In the genomic region with DNA sequence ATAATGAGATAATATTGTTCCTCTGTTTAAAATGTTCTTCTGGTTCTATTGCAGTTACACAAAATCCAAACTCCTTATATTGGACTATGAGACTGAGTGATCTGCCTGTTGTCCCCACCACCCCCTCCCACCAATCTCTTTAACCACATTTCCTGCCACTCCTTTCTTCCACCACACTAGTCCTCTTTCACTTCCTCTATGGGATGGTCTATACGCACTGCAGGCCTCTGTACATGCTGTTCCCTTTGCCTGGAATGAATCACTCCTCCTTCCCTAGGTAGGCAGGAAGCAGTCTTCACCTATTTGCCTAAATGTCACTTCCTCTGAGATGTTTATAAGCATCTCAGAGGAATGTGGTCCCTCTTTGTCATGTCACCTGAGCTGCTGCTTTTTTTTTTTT, we compare ENCODE assay signal across 10 cellular contexts. TPM values are rescaled to one million over a fixed set of nuclear protein-coding genes. Genes with fewer than 3 reads are reported as not detected.
A peak's percentile ranks its signal among the peaks of the same experiment; 100 is the strongest.
DNase-seq lines count a peak whose midpoint lies in the region; ATAC-seq, FAIRE-seq and TF ChIP-seq lines count a peak whose summit lies in the region.
"Had no signal": no experiment of that assay in that cellular context is flagged by ENCODE, and none has a peak within 500 bp of the region (broad histone marks: within the 10 kb centered on the region; RNA-seq: fewer than 3 reads in every experiment).

No MANE protein-coding gene starts in this region.

- no peak for TF ChIP-seq EP300 in K562 (IDR thresholded peaks at IDR 0.05; ENCODE audit: low read length)
- no peak for TF ChIP-seq EP300 in ovary (IDR thresholded peaks at IDR 0.05)

- peak overlapping the region; percentile 32 for H3K4me3 Mint-ChIP-seq in activated CD4-positive, alpha-beta T cell treated with anti-CD3 and anti-CD28 coated beads for 36 hours
- peak overlapping the region; percentile 98 for H3K4me3 Mint-ChIP-seq in stimulated activated effector memory CD8-positive, alpha-beta T cell treated with anti-CD3 and anti-CD28 coated beads, Interleukin-12 subunit alpha, Interleukin-12 subunit beta, amount 100 ng/mL, for 72 hours

- peaks cover 16% of the 10 kb centered on the region for H4K20me1 ChIP-seq in K562 (replicated peaks; ENCODE audit: control insufficient read depth, insufficient read depth, low read length)

- H2AFZ ChIP-seq in K562 (ENCODE audit: low read depth, low read length) = no peak overlapping the region

- no peak for TF ChIP-seq RAD21 in K562 (CRISPR knock-in tag; conservative IDR thresholded peaks at IDR 0.05 in 1 of 2, IDR thresholded peaks at IDR 0.05 in 1 of 2)

- H3K4me3 ChIP-seq in K562 (no peak overlapping the region), ovary (no peak overlapping the region)

- in situ Hi-C loops in K562 (cut with MboI) = no loop called here

- 29% methylated on average over 1 of the region's 1 CpG for WGBS in K562 (ENCODE audit: insufficient coverage, low coverage, missing lambda C conversion rate)
- 74 to 86% (median 80%) methylated on average over 1 of the region's 1 CpG for WGBS in ovary, 3 donors

- H3K4me2 ChIP-seq in K562 (ENCODE audit: insufficient read depth, low read length) = no peak overlapping the region

- no peaks in the 10 kb centered on the region for H3K9me1 ChIP-seq in K562 (ENCODE audit: control insufficient read depth, insufficient read depth, low read length)

- CTCF ChIA-PET in activated CD4-positive, alpha-beta T cell treated with anti-CD3 and anti-CD28 coated beads for 36 hours (lab: Charles Lee) = interaction anchor here (0.7 to 1.1 kb wide), 2 partner anchors 9 to 10 kb away, joined by 3 to 4 read pairs; no protein-coding TSS in a partner anchor
- CTCF ChIA-PET in K562 (lab: Yijun Ruan, JAX; ENCODE audit: low intra/inter-chr PET ratio) = no interaction called here

- TF ChIP-seq CTCF in K562 (IDR thresholded peaks at IDR 0.05 in 2 of 3, conservative IDR thresholded peaks at IDR 0.05 in 1 of 3; ENCODE audit: insufficient read depth in 2 of 3, low read depth in 1 of 3, low read length in 3 of 3) (no peak), ovary (IDR thresholded peaks at IDR 0.05) (no peak)

- no peak overlapping the region for H3K9ac ChIP-seq in K562 (ENCODE audit: insufficient read depth in 1 of 2, low read depth in 2 of 2, low read length in 2 of 2)

- peak; percentile 22 for DNase-seq in activated CD4-positive, alpha-beta T cell treated with anti-CD3 and anti-CD28 coated beads for 36 hours
- DNase-seq in activated CD4-positive, alpha-beta T cell treated with anti-CD3 and anti-CD28 coated beads for 1 hour = no peak
- peak; percentile 90 for DNase-seq in NOMO-1 treated with DMSO at 0.1 percent for 48 hours (lab: John Stamatoyannopoulos, UW; ENCODE audit: unreplicated experiment)
- DNase-seq in K562 (ENCODE audit: extremely low read depth in 1 of 4, low spot score in 3 of 4) = peak in 2 of 4 experiments; percentile 27 to 41
- no peak for DNase-seq in stimulated activated effector memory CD8-positive, alpha-beta T cell treated with anti-CD3 and anti-CD28 coated beads, Interleukin-12 subunit alpha, Interleukin-12 subunit beta, amount 100 ng/mL, for 72 hours (ENCODE audit: low spot score in 2 of 2)
- no peak for DNase-seq in NCI-H2171 treated with DMSO at 0.1 percent for 48 hours (lab: John Stamatoyannopoulos, UW)
- DNase-seq in ovary = no peak
- DNase-seq: NCI-H1092 treated with DMSO at 0.1 percent for 48 hours had no signal

- ATAC-seq in activated CD4-positive, alpha-beta T cell treated with anti-CD3 and anti-CD28 coated beads for 36 hours = no peak
- ATAC-seq in K562 (no peak), GM21423 (IDR thresholded peaks at IDR 0.05; ENCODE audit: unreplicated experiment) (no peak)
- ATAC-seq in stimulated activated effector memory CD8-positive, alpha-beta T cell treated with anti-CD3 and anti-CD28 coated beads, Interleukin-12 subunit alpha, Interleukin-12 subunit beta, amount 100 ng/mL, for 72 hours = no peak

- H3K4me1 ChIP-seq in K562 (replicated peaks in 1 of 2; ENCODE audit: control insufficient read depth in 2 of 2, insufficient read depth in 2 of 2, low read length in 2 of 2) (peaks cover 22 to 29% of the 10 kb centered on the region in 2 experiments; a peak in 3 of 5 replicates), ovary (ENCODE audit: insufficient read depth) (peaks cover 3% of the 10 kb centered on the region)

- H3K9me3 ChIP-seq in K562 (replicated peaks; ENCODE audit: control insufficient read depth, insufficient read depth, low read depth, low read length) (no peaks in the 10 kb centered on the region), ovary (no peaks in the 10 kb centered on the region)

- H3K79me2 ChIP-seq in K562 (ENCODE audit: control insufficient read depth, insufficient read depth, low read length) = peaks cover 92% of the 10 kb centered on the region

- peak; percentile 11 for FAIRE-seq in K562 (lab: Jason Lieb, UNC)

- H3K4me1 Mint-ChIP-seq in activated CD4-positive, alpha-beta T cell treated with anti-CD3 and anti-CD28 coated beads for 36 hours = peaks cover 72% of the 10 kb centered on the region
- peaks cover 80% of the 10 kb centered on the region for H3K4me1 Mint-ChIP-seq in stimulated activated effector memory CD8-positive, alpha-beta T cell treated with anti-CD3 and anti-CD28 coated beads, Interleukin-12 subunit alpha, Interleukin-12 subunit beta, amount 100 ng/mL, for 72 hours

- H3K36me3 Mint-ChIP-seq in activated CD4-positive, alpha-beta T cell treated with anti-CD3 and anti-CD28 coated beads for 36 hours (ENCODE audit: low read depth) = peaks cover 65% of the 10 kb centered on the region
- peaks cover 95% of the 10 kb centered on the region for H3K36me3 Mint-ChIP-seq in stimulated activated effector memory CD8-positive, alpha-beta T cell treated with anti-CD3 and anti-CD28 coated beads, Interleukin-12 subunit alpha, Interleukin-12 subunit beta, amount 100 ng/mL, for 72 hours

- H3K36me3 ChIP-seq in K562 (ENCODE audit: control insufficient read depth, insufficient read depth, low read length) (peaks cover 48% of the 10 kb centered on the region; the same call in 2 of the 3 replicates), ovary (no peaks in the 10 kb centered on the region)

- H3K27me3 Mint-ChIP-seq in activated CD4-positive, alpha-beta T cell treated with anti-CD3 and anti-CD28 coated beads for 36 hours = no peaks in the 10 kb centered on the region

- H3K27ac Mint-ChIP-seq in activated CD4-positive, alpha-beta T cell treated with anti-CD3 and anti-CD28 coated beads for 36 hours = peak overlapping the region; percentile 34
- H3K27ac Mint-ChIP-seq in stimulated activated effector memory CD8-positive, alpha-beta T cell treated with anti-CD3 and anti-CD28 coated beads, Interleukin-12 subunit alpha, Interleukin-12 subunit beta, amount 100 ng/mL, for 72 hours = no peak overlapping the region

- H3K9me3 Mint-ChIP-seq in activated CD4-positive, alpha-beta T cell treated with anti-CD3 and anti-CD28 coated beads for 36 hours (ENCODE audit: low read depth) = no peaks in the 10 kb centered on the region
- no peaks in the 10 kb centered on the region for H3K9me3 Mint-ChIP-seq in stimulated activated effector memory CD8-positive, alpha-beta T cell treated with anti-CD3 and anti-CD28 coated beads, Interleukin-12 subunit alpha, Interleukin-12 subunit beta, amount 100 ng/mL, for 72 hours

- POLR2A ChIA-PET in activated CD4-positive, alpha-beta T cell treated with anti-CD3 and anti-CD28 coated beads for 36 hours (lab: Charles Lee) = no interaction called here
- POLR2A ChIA-PET in K562 (lab: Yijun Ruan, JAX) = no interaction called here

- no TSS peak for BruUV-seq in K562 (replicated peaks; lab: Mats Ljungman, UMichigan)

- intact Hi-C loops in activated CD4-positive, alpha-beta T cell treated with anti-CD3 and anti-CD28 coated beads for 36 hours (cut with DNase I, micrococcal nuclease) = loop anchor here (1.0 kb wide), 2 partner anchors 10 to 11 kb away; no protein-coding TSS in a partner anchor
- intact Hi-C loops in K562 (cut with micrococcal nuclease) (no loop called here), ovary (cut with DNase I) (no loop called here)

- H3K27me3 ChIP-seq in K562 (ENCODE audit: control insufficient read depth in 2 of 2, insufficient read depth in 2 of 2, low read length in 2 of 2) (no peaks in the 10 kb centered on the region), ovary (no peaks in the 10 kb centered on the region)

- no peak overlapping the region for H3K27ac ChIP-seq in K562 (ENCODE audit: extremely low read depth, low read depth, low read length)
- H3K27ac ChIP-seq in ovary = no peak overlapping the region
- H3K27ac ChIP-seq: 22Rv1 had no signal

- TF ChIP-seq POLR2A in K562 (conservative IDR thresholded peaks at IDR 0.05) (no peak), ovary (IDR thresholded peaks at IDR 0.05) (no peak)

RNA-seq across cellular contexts. Expression of a gene that starts 4.0 kb away (rescaled TPM):
- total RNA-seq in activated CD4-positive, alpha-beta T cell treated with anti-CD3 and anti-CD28 coated beads for 36 hours = 100 to 1,000 TPM in 1 of 2 experiments, 10 to 100 TPM in 1; 94.9 to 115 TPM
- total RNA-seq in K562 (2011; cell fraction: chromatin; rRNA removed; ENCODE audit: low replicate concordance) = 21.2 and 29.3 TPM in 2 replicates
- 13.3 and 13.7 TPM in 2 replicates for total RNA-seq in K562 (2011; cell fraction: nucleolus; rRNA removed)
- total RNA-seq in K562 (2011; cell fraction: nucleoplasm; rRNA removed) = 19.4 and 21.1 TPM in 2 replicates
- total RNA-seq in K562 (2014; rRNA removed) (30.0 and 37.6 TPM in 2 replicates), K562 (2014; rRNA removed; fragmentation: Illumina TruSeq; extraction: Trizol) (29.3 and 29.7 TPM in 2 replicates), K562 (2015; rRNA removed; fragmentation: Illumina TruSeq; extraction: Trizol) (22.4 and 24.6 TPM in 2 replicates), K562 (2021) (55.9 and 58.3 TPM in 2 replicates), ovary (10 to 100 TPM; 21.6 to 44.8 (median 35.6) TPM)
- polyA plus RNA-seq in K562 (2011; rRNA removed) (45.5 and 48.2 TPM in 2 replicates), K562 (2014; fragmentation: Illumina TruSeq; extraction: Trizol) (41.4 and 42.3 TPM in 2 replicates), K562 (2014; fragmentation: Nextera tagmentation; extraction: Ambion mirVana) (10 to 100 TPM in 1 of 2 experiments, 1 to 10 TPM in 1; 7.5 to 10.9 TPM), K562 (2014; rRNA removed) (45.0 and 52.7 TPM in 2 replicates), ovary (10 to 100 TPM; 24.3 to 32.8 TPM)
- polyA plus RNA-seq in K562 (2011; cell fraction: cytosol; rRNA removed) = 31.5 and 44.6 TPM in 2 replicates
- polyA plus RNA-seq in K562 (2011; cell fraction: nucleus; rRNA removed) = 18.0 and 20.6 TPM in 2 replicates
- polyA plus RNA-seq in K562 (2012) = 44.7 and 48.5 TPM in 2 replicates
- 24.3 and 25.8 TPM in 2 replicates for polyA minus RNA-seq in K562 (2011; rRNA and poly(A)+ RNA removed)
- 17.0 and 20.3 TPM in 2 replicates for polyA minus RNA-seq in K562 (2011; cell fraction: cytosol; rRNA and poly(A)+ RNA removed)
- polyA minus RNA-seq in K562 (2011; cell fraction: nucleus; rRNA and poly(A)+ RNA removed) = 6.5 and 10.6 TPM in 2 replicates

RNA-seq across cellular contexts. Expression of a gene that starts 34.2 kb away (rescaled TPM):
- 10 to 100 TPM; 49.9 to 50.8 TPM for total RNA-seq in activated CD4-positive, alpha-beta T cell treated with anti-CD3 and anti-CD28 coated beads for 36 hours
- total RNA-seq in K562 (2011; cell fraction: chromatin; rRNA removed; ENCODE audit: low replicate concordance) = 21.9 and 44.7 TPM in 2 replicates
- 15.3 and 17.0 TPM in 2 replicates for total RNA-seq in K562 (2011; cell fraction: nucleolus; rRNA removed)
- total RNA-seq in K562 (2011; cell fraction: nucleoplasm; rRNA removed) = 25.1 and 31.1 TPM in 2 replicates
- total RNA-seq in K562 (2014; rRNA removed) (29.9 and 31.1 TPM in 2 replicates), K562 (2014; rRNA removed; fragmentation: Illumina TruSeq; extraction: Trizol) (45.8 and 64.9 TPM in 2 replicates), K562 (2015; rRNA removed; fragmentation: Illumina TruSeq; extraction: Trizol) (40.4 and 41.9 TPM in 2 replicates), K562 (2021) (27.4 and 28.0 TPM in 2 replicates), ovary (10 to 100 TPM in 1 of 7 donors, 1 to 10 TPM in 6; 5.5 to 12.6 (median 8.3) TPM)
- polyA plus RNA-seq in K562 (2011; rRNA removed) (15.2 and 22.9 TPM in 2 replicates), K562 (2014; fragmentation: Illumina TruSeq; extraction: Trizol) (61.4 and 62.1 TPM in 2 replicates), K562 (2014; fragmentation: Nextera tagmentation; extraction: Ambion mirVana) (10 to 100 TPM; 55.6 to 58.9 TPM), K562 (2014; rRNA removed) (25.7 and 42.0 TPM in 2 replicates), ovary (1 to 10 TPM; 4.5 to 7.6 TPM)
- 5.1 and 8.0 TPM in 2 replicates for polyA plus RNA-seq in K562 (2011; cell fraction: cytosol; rRNA removed)
- 6.7 and 7.4 TPM in 2 replicates for polyA plus RNA-seq in K562 (2011; cell fraction: nucleus; rRNA removed)
- polyA plus RNA-seq in K562 (2012) = 23.8 and 27.9 TPM in 2 replicates
- 37.5 and 43.0 TPM in 2 replicates for polyA minus RNA-seq in K562 (2011; rRNA and poly(A)+ RNA removed)
- polyA minus RNA-seq in K562 (2011; cell fraction: cytosol; rRNA and poly(A)+ RNA removed) = 12.2 and 18.7 TPM in 2 replicates
- polyA minus RNA-seq in K562 (2011; cell fraction: nucleus; rRNA and poly(A)+ RNA removed) = 7.7 and 14.1 TPM in 2 replicates

Comparison
In these comparisons a context has a peak if more than half of its experiments do, and no peak if none do; other contexts are left out.
1. DNase-seq: peak in activated CD4-positive, alpha-beta T cell treated with anti-CD3 and anti-CD28 coated beads for 36 hours (single experiment) and NOMO-1 treated with DMSO at 0.1 percent for 48 hours (single experiment); none in activated CD4-positive, alpha-beta T cell treated with anti-CD3 and anti-CD28 coated beads for 1 hour (single experiment), stimulated activated effector memory CD8-positive, alpha-beta T cell treated with anti-CD3 and anti-CD28 coated beads, Interleukin-12 subunit alpha, Interleukin-12 subunit beta, amount 100 ng/mL, for 72 hours (0 of 2), NCI-H2171 treated with DMSO at 0.1 percent for 48 hours (single experiment) and ovary (0 of 5).
2. intact Hi-C loops: an anchor here in activated CD4-positive, alpha-beta T cell treated with anti-CD3 and anti-CD28 coated beads for 36 hours (1.0 kb wide); none called in K562 and ovary.